ENCODE assay signal across 14 cellular contexts in the genomic region with DNA sequence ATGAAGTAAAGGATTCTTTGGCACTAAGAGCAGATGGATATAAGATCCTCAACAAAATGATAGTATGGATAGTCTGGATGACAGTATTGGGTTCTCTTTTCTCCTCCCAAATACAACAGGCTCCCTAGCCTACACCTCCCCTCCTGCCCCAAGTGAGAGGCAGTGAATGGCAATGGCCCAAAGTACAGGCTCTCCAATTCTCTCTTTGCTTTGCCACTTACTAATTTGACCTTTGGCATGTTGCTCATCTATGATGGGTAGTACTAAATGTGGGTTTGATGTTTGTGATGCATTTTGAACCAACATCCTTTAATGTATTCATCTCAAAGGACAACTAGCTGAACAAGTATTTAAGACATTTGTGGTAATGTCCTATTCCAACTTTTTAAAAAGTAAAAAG.
A peak's percentile ranks its signal among the peaks of the same experiment; 100 is the strongest.
DNase-seq lines count a peak whose midpoint lies in the region; ATAC-seq and TF ChIP-seq lines count a peak whose summit lies in the region.
"Had no signal": no experiment of that assay in that cellular context is flagged by ENCODE, and none has a peak within 500 bp of the region (broad histone marks: within the 10 kb centered on the region; RNA-seq: fewer than 3 reads in every experiment).

No MANE protein-coding gene starts in this region.

- peaks cover 87% of the 10 kb centered on the region for H3K36me3 ChIP-seq in CD4-positive, CD25-positive, alpha-beta regulatory T cell (ENCODE audit: control insufficient read depth, insufficient read depth, low read length)
- H3K36me3 ChIP-seq in iPS-20b (ENCODE audit: insufficient read depth, low read depth, low read length) (peaks cover 95% of the 10 kb centered on the region), lower lobe of right lung (peaks cover 98% of the 10 kb centered on the region)

- no peak for TF ChIP-seq CTCF in lower lobe of right lung (IDR thresholded peaks at IDR 0.05)

- peaks cover 39% of the 10 kb centered on the region for H3K36me3 Mint-ChIP-seq in CD4-positive, CD25-positive, alpha-beta regulatory T cell
- peaks cover 50% of the 10 kb centered on the region for H3K36me3 Mint-ChIP-seq in activated T-helper 1 cell treated with anti-CD3 and anti-CD28 coated beads, Interleukin-12 subunit alpha, Interleukin-12 subunit beta, Interleukin-2, Interleukin-4 antibody, amounts not matched to agents 30 ng/mL and 10 ng/mL and 1 ng/mL, durations not matched to agents 14 hours and 24 hours and 36 hours (ENCODE audit: low read depth)

- H3K9ac ChIP-seq in iPS-20b (ENCODE audit: low read depth, low read length) = peak overlapping the region; percentile 18; the same call in 1 of the 2 replicates

- no peak overlapping the region for H3K4me3 ChIP-seq in CD4-positive, CD25-positive, alpha-beta regulatory T cell (ENCODE audit: low read depth, low read length)
- H3K4me3 ChIP-seq in iPS-20b (ENCODE audit: low read length) (no peak overlapping the region), lower lobe of right lung (no peak overlapping the region)
- H3K4me3 ChIP-seq: body of pancreas had no signal

- H3K9me3 Mint-ChIP-seq in CD4-positive, CD25-positive, alpha-beta regulatory T cell = no peaks in the 10 kb centered on the region
- H3K9me3 Mint-ChIP-seq in activated T-helper 1 cell treated with anti-CD3 and anti-CD28 coated beads, Interleukin-12 subunit alpha, Interleukin-12 subunit beta, Interleukin-2, Interleukin-4 antibody, amounts not matched to agents 30 ng/mL and 10 ng/mL and 1 ng/mL, durations not matched to agents 14 hours and 24 hours and 36 hours = no peaks in the 10 kb centered on the region
- H3K9me3 Mint-ChIP-seq: activated T-cell treated with anti-CD3 and anti-CD28 coated beads, Interleukin-2, amount 50 U/mL, for 4 hours had no signal

- peak overlapping the region; percentile 2 to 59 (median 59) for H3K27ac Mint-ChIP-seq in CD4-positive, CD25-positive, alpha-beta regulatory T cell
- peak overlapping the region; percentile 1 for H3K27ac Mint-ChIP-seq in activated T-helper 1 cell treated with anti-CD3 and anti-CD28 coated beads, Interleukin-12 subunit alpha, Interleukin-12 subunit beta, Interleukin-2, Interleukin-4 antibody, amounts not matched to agents 30 ng/mL and 10 ng/mL and 1 ng/mL, durations not matched to agents 14 hours and 24 hours and 36 hours

- DNase-seq in CD4-positive, CD25-positive, alpha-beta regulatory T cell = no peak
- peak; percentile 56 for DNase-seq in ELR (ENCODE audit: low read depth)
- no peak for DNase-seq in activated T-helper 1 cell treated with anti-CD3 and anti-CD28 coated beads, Interleukin-12 subunit alpha, Interleukin-12 subunit beta, Interleukin-2, Interleukin-4 antibody, amounts not matched to agents 30 ng/mL and 10 ng/mL and 1 ng/mL, durations not matched to agents 14 hours and 24 hours and 36 hours (ENCODE audit: low spot score)
- no peak for DNase-seq in DMS53 (lab: John Stamatoyannopoulos, UW)
- DNase-seq in lower lobe of right lung = no peak
- no peak for DNase-seq in superior temporal gyrus (ENCODE audit: extremely low spot score)
- DNase-seq: activated T-cell treated with anti-CD3 and anti-CD28 coated beads, Interleukin-2, amount 50 U/mL, for 4 hours; body of pancreas; effector memory CD4-positive, alpha-beta T cell; glutamatergic neuron; WERI-Rb-1 had no signal

- H3K4me3 Mint-ChIP-seq in CD4-positive, CD25-positive, alpha-beta regulatory T cell = no peak overlapping the region
- no peak overlapping the region for H3K4me3 Mint-ChIP-seq in activated T-helper 1 cell treated with anti-CD3 and anti-CD28 coated beads, Interleukin-12 subunit alpha, Interleukin-12 subunit beta, Interleukin-2, Interleukin-4 antibody, amounts not matched to agents 30 ng/mL and 10 ng/mL and 1 ng/mL, durations not matched to agents 14 hours and 24 hours and 36 hours
- H3K4me3 Mint-ChIP-seq: activated T-cell treated with anti-CD3 and anti-CD28 coated beads, Interleukin-2, amount 50 U/mL, for 4 hours had no signal

- no peak for ATAC-seq in CD4-positive, CD25-positive, alpha-beta regulatory T cell (ENCODE audit: low read depth in 2 of 2)
- ATAC-seq in lower lobe of right lung (no peak), HG03432 (IDR thresholded peaks at IDR 0.05; ENCODE audit: unreplicated experiment) (no peak)
- ATAC-seq: activated T-cell treated with anti-CD3 and anti-CD28 coated beads, Interleukin-2, amount 50 U/mL, for 4 hours; body of pancreas had no signal

- intact Hi-C loops in activated T-helper 1 cell treated with anti-CD3 and anti-CD28 coated beads, Interleukin-12 subunit alpha, Interleukin-12 subunit beta, Interleukin-2, Interleukin-4 antibody, amounts not matched to agents 30 ng/mL and 10 ng/mL and 1 ng/mL, durations not matched to agents 14 hours and 24 hours and 36 hours (cut with micrococcal nuclease) = loop anchor here (5.0 kb wide), 1 partner anchor 89 kb away; a partner anchor contains a TSS
- intact Hi-C loops in lower lobe of right lung (cut with DNase I) = no loop called here

- no peaks in the 10 kb centered on the region for H3K9me3 ChIP-seq in CD4-positive, CD25-positive, alpha-beta regulatory T cell (ENCODE audit: control insufficient read depth in 2 of 2, low read length in 2 of 2)
- no peaks in the 10 kb centered on the region for H3K9me3 ChIP-seq in iPS-20b (ENCODE audit: insufficient read depth, low read depth, low read length)
- H3K9me3 ChIP-seq in lower lobe of right lung = no peaks in the 10 kb centered on the region
- H3K9me3 ChIP-seq: body of pancreas had no signal

- H3K27me3 Mint-ChIP-seq in CD4-positive, CD25-positive, alpha-beta regulatory T cell = no peaks in the 10 kb centered on the region
- no peaks in the 10 kb centered on the region for H3K27me3 Mint-ChIP-seq in activated T-helper 1 cell treated with anti-CD3 and anti-CD28 coated beads, Interleukin-12 subunit alpha, Interleukin-12 subunit beta, Interleukin-2, Interleukin-4 antibody, amounts not matched to agents 30 ng/mL and 10 ng/mL and 1 ng/mL, durations not matched to agents 14 hours and 24 hours and 36 hours (ENCODE audit: insufficient read depth)

- no peaks in the 10 kb centered on the region for H3K4me1 ChIP-seq in CD4-positive, CD25-positive, alpha-beta regulatory T cell (ENCODE audit: control insufficient read depth, insufficient read depth, low read length, poor library complexity, severe bottlenecking)
- H3K4me1 ChIP-seq in iPS-20b (ENCODE audit: insufficient read depth, low read length) = peaks cover 25% of the 10 kb centered on the region
- H3K4me1 ChIP-seq in lower lobe of right lung = no peaks in the 10 kb centered on the region

- no peaks in the 10 kb centered on the region for H3K27me3 ChIP-seq in CD4-positive, CD25-positive, alpha-beta regulatory T cell (ENCODE audit: control insufficient read depth, insufficient read depth, low read length)
- H3K27me3 ChIP-seq in iPS-20b (ENCODE audit: insufficient read depth, low read length) (no peaks in the 10 kb centered on the region), lower lobe of right lung (ENCODE audit: low read depth) (no peaks in the 10 kb centered on the region)
- H3K27me3 ChIP-seq: body of pancreas had no signal

- no peak overlapping the region for H3K27ac ChIP-seq in CD4-positive, CD25-positive, alpha-beta regulatory T cell (ENCODE audit: insufficient read depth, low read length, poor library complexity, severe bottlenecking)
- H3K27ac ChIP-seq in iPS-20b (ENCODE audit: low read length) = no peak overlapping the region
- H3K27ac ChIP-seq in lower lobe of right lung = no peak overlapping the region
- H3K27ac ChIP-seq: body of pancreas, C4-2B, WERI-Rb-1 had no signal

- H3K4me1 Mint-ChIP-seq in CD4-positive, CD25-positive, alpha-beta regulatory T cell = peaks cover 0 to 13% (median 7%) of the 10 kb centered on the region in 4 donors
- peaks cover 11% of the 10 kb centered on the region for H3K4me1 Mint-ChIP-seq in activated T-helper 1 cell treated with anti-CD3 and anti-CD28 coated beads, Interleukin-12 subunit alpha, Interleukin-12 subunit beta, Interleukin-2, Interleukin-4 antibody, amounts not matched to agents 30 ng/mL and 10 ng/mL and 1 ng/mL, durations not matched to agents 14 hours and 24 hours and 36 hours (ENCODE audit: low read depth)
